20 cellular contexts compared by ENCODE assay signal in genomic region chr10:409403-410040, GRCh38.
DNase-seq lines count a peak whose midpoint lies in the region; ATAC-seq, FAIRE-seq and TF ChIP-seq lines count a peak whose summit lies in the region.
"Had no signal": no experiment of that assay in that cellular context is flagged by ENCODE, and none has a peak within 500 bp of the region (broad histone marks: within the 10 kb centered on the region; RNA-seq: fewer than 3 reads in every experiment).

No MANE protein-coding gene starts in this region.

- H3K27ac ChIP-seq in endothelial cell of umbilical vein (ENCODE audit: insufficient read depth, low read depth, low read length) (no peak overlapping the region), left ventricle myocardium inferior (replicated peaks) (peak overlapping the region; percentile 64)
- H3K27ac ChIP-seq: SJCRH30 had no signal

- H3K36me3 Mint-ChIP-seq in activated naive CD8-positive, alpha-beta T cell treated with anti-CD3 and anti-CD28 coated beads, Interleukin-2, amount 50 U/mL, for 24 hours (ENCODE audit: low read depth) = no peaks in the 10 kb centered on the region

- CTCF ChIA-PET in endothelial cell of umbilical vein (lab: Charles Lee) = no interaction called here

- H3K4me3 Mint-ChIP-seq in activated naive CD8-positive, alpha-beta T cell treated with anti-CD3 and anti-CD28 coated beads, Interleukin-2, amount 50 U/mL, for 24 hours = no peak overlapping the region
- H3K4me3 Mint-ChIP-seq: HFFc6 had no signal

- H3K9me1 ChIP-seq in endothelial cell of umbilical vein (replicated peaks; ENCODE audit: control insufficient read depth, extremely low read depth, insufficient read depth, low read length) = no peaks in the 10 kb centered on the region

- H4K20me1 ChIP-seq in endothelial cell of umbilical vein (replicated peaks; ENCODE audit: control insufficient read depth, extremely low read depth, insufficient read depth, low read length) = no peaks in the 10 kb centered on the region

- intact Hi-C loops in endothelial cell of umbilical vein (cut with micrococcal nuclease) = no loop called here
- intact Hi-C loops in left ventricle myocardium inferior (cut with micrococcal nuclease) = no loop called here

- no peak overlapping the region for H2AFZ ChIP-seq in endothelial cell of umbilical vein (ENCODE audit: low read depth, low read length)

- FAIRE-seq in endothelial cell of umbilical vein (lab: Jason Lieb, UNC) = peak; percentile 8
- FAIRE-seq: H54 had no signal

- ATAC-seq in activated naive CD8-positive, alpha-beta T cell treated with anti-CD3 and anti-CD28 coated beads, Interleukin-2, amount 50 U/mL, for 24 hours = no peak

- no peak overlapping the region for H3K4me3 ChIP-seq in endothelial cell of umbilical vein (replicated peaks in 1 of 3; ENCODE audit: insufficient read depth in 1 of 3, low read depth in 1 of 3, low read length in 3 of 3)
- no peak overlapping the region for H3K4me3 ChIP-seq in left ventricle myocardium inferior
- H3K4me3 ChIP-seq: SJCRH30 had no signal

- no peaks in the 10 kb centered on the region for H3K9me3 ChIP-seq in endothelial cell of umbilical vein (replicated peaks; ENCODE audit: control insufficient read depth, insufficient read depth, low read length)
- no peaks in the 10 kb centered on the region for H3K9me3 ChIP-seq in left ventricle myocardium inferior (replicated peaks)
- H3K9me3 ChIP-seq: SJCRH30 had no signal

- peaks cover 2% of the 10 kb centered on the region for H3K27me3 Mint-ChIP-seq in activated naive CD8-positive, alpha-beta T cell treated with anti-CD3 and anti-CD28 coated beads, Interleukin-2, amount 50 U/mL, for 24 hours

- no peak for TF ChIP-seq POLR2A in endothelial cell of umbilical vein (IDR thresholded peaks at IDR 0.05; ENCODE audit: low read depth, low read length)

- no peaks in the 10 kb centered on the region for H3K9me3 Mint-ChIP-seq in activated naive CD8-positive, alpha-beta T cell treated with anti-CD3 and anti-CD28 coated beads, Interleukin-2, amount 50 U/mL, for 24 hours
- H3K9me3 Mint-ChIP-seq: HFFc6 had no signal

- H3K9ac ChIP-seq in endothelial cell of umbilical vein (replicated peaks; ENCODE audit: extremely low read depth, insufficient read depth, low read length) = no peak overlapping the region

- H3K79me2 ChIP-seq in endothelial cell of umbilical vein (ENCODE audit: control insufficient read depth, insufficient read depth, low read length) = no peaks in the 10 kb centered on the region

- no peak overlapping the region for H3K4me2 ChIP-seq in endothelial cell of umbilical vein (ENCODE audit: insufficient read depth, low read length)

- dilution Hi-C loops in endothelial cell of umbilical vein (cut with MboI; ENCODE audit: extremely low pct_ligation_motif_present, low sequenced_read_pairs) = no loop called here

- H3K27me3 ChIP-seq in endothelial cell of umbilical vein (ENCODE audit: control insufficient read depth in 2 of 2, insufficient read depth in 2 of 2, low read length in 2 of 2) (no peaks in the 10 kb centered on the region), left ventricle myocardium inferior (ENCODE audit: low read depth) (no peaks in the 10 kb centered on the region)
- H3K27me3 ChIP-seq: SJCRH30 had no signal

- no TSS peak for BruUV-seq in endothelial cell of umbilical vein (replicated peaks; lab: Mats Ljungman, UMichigan)

- H3K4me1 Mint-ChIP-seq in activated naive CD8-positive, alpha-beta T cell treated with anti-CD3 and anti-CD28 coated beads, Interleukin-2, amount 50 U/mL, for 24 hours = no peaks in the 10 kb centered on the region

- no peaks in the 10 kb centered on the region for H3K4me1 ChIP-seq in endothelial cell of umbilical vein (ENCODE audit: control insufficient read depth, extremely low read depth, insufficient read depth, low read length)
- peaks cover 4% of the 10 kb centered on the region for H3K4me1 ChIP-seq in left ventricle myocardium inferior
- H3K4me1 ChIP-seq: SJCRH30 had no signal

- H3K27ac Mint-ChIP-seq in activated naive CD8-positive, alpha-beta T cell treated with anti-CD3 and anti-CD28 coated beads, Interleukin-2, amount 50 U/mL, for 24 hours = no peak overlapping the region
- H3K27ac Mint-ChIP-seq: HFFc6 had no signal

- H3K36me3 ChIP-seq in endothelial cell of umbilical vein (ENCODE audit: control insufficient read depth in 2 of 2, extremely low read depth in 1 of 2, insufficient read depth in 2 of 2, low read length in 2 of 2) (no peaks in the 10 kb centered on the region), left ventricle myocardium inferior (peaks cover 42% of the 10 kb centered on the region)
- H3K36me3 ChIP-seq: SJCRH30 had no signal

- POLR2A ChIA-PET in endothelial cell of umbilical vein (lab: Charles Lee) = no interaction called here

- no peak for DNase-seq in endothelial cell of umbilical vein (ENCODE audit: low read depth, low spot score)
- DNase-seq in left ventricle myocardium inferior = peak; percentile 38
- peak; percentile 27 for DNase-seq in left kidney (ENCODE audit: low read depth, low spot score)
- DNase-seq in nucleus accumbens (lab: John Stamatoyannopoulos, UW) = no peak
- no peak for DNase-seq in NCI-H1436 (lab: John Stamatoyannopoulos, UW)
- DNase-seq in NCI-H226 = no peak
- no peak for DNase-seq in activated naive CD8-positive, alpha-beta T cell treated with anti-CD3 and anti-CD28 coated beads, Interleukin-2, amount 50 U/mL, for 24 hours
- DNase-seq: ACHN, C1 segment of cervical spinal cord, DMS79, HFFc6, KBM-7, NCI-H1105, NCI-H187, NCI-H2227 treated with DMSO at 0.1 percent for 48 hours, NCI-H524, NCI-H82, OCI-M1, SJCRH30 had no signal

- no peak for TF ChIP-seq CTCF in endothelial cell of umbilical vein (IDR thresholded peaks at IDR 0.05; ENCODE audit: extremely low read depth in 1 of 2, insufficient read depth in 1 of 2, low read depth in 1 of 2, low read length in 2 of 2)
- TF ChIP-seq CTCF in left ventricle myocardium inferior (IDR thresholded peaks at IDR 0.05; ENCODE audit: borderline replicate concordance) = no peak

TF ChIP-seq in endothelial cell of umbilical vein, 7 proteins besides CTCF, POLR2A, EP300 and RAD21:
- TF ChIP-seq MAX (IDR thresholded peaks at IDR 0.05; ENCODE audit: insufficient read depth, insufficient read length) (no peak), EZH2 (IDR thresholded peaks at IDR 0.05; ENCODE audit: borderline replicate concordance, low read depth, low read length, severe bottlenecking) (no peak), JUN (IDR thresholded peaks at IDR 0.05; ENCODE audit: borderline replicate concordance, insufficient read depth, insufficient read length, low read depth) (no peak), FOS (IDR thresholded peaks at IDR 0.05; ENCODE audit: borderline replicate concordance, insufficient read depth, low read length) (no peak), GATA2 (IDR thresholded peaks at IDR 0.05; ENCODE audit: insufficient read depth, insufficient read length, low read depth, low read length) (no peak), POLR2AphosphoS5 (IDR thresholded peaks at IDR 0.05; ENCODE audit: insufficient read depth, low read depth, low read length) (no peak), MYC (IDR thresholded peaks at IDR 0.05; ENCODE audit: low read depth, low read length) (no peak)

Comparison
In these comparisons a context has a peak if more than half of its experiments do, and no peak if none do; other contexts are left out.
1. DNase-seq: peak in left ventricle myocardium inferior (single experiment) and left kidney (single experiment); none in endothelial cell of umbilical vein (single experiment), nucleus accumbens (0 of 56), NCI-H1436 (single experiment), NCI-H226 (single experiment) and activated naive CD8-positive, alpha-beta T cell treated with anti-CD3 and anti-CD28 coated beads, Interleukin-2, amount 50 U/mL, for 24 hours (single experiment).